Comparison of ENCODE assay signal across 24 cellular contexts in the genomic region with DNA sequence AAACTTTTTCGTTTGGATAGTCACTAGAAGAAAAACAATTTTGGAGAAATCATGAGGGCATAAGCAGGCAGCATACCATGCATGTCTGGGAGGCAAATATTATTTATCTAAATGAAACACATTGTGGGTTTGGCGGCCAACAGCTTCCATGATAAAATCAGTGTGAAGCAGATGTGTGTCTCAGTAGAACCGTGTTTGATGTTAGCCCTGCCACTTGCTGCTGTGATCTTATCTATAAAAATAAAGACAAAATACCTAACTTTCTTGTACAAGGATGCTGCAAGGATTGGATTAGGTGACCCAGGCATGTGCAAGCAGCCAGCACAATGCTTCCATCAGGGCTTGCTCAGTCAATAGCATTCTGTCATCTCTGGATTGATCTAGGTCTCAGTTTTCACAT.
"Had no signal": no experiment of that assay in that cellular context is flagged by ENCODE, and none has a peak within 500 bp of the region (broad histone marks: within the 10 kb centered on the region; RNA-seq: fewer than 3 reads in every experiment).

No MANE protein-coding gene starts in this region.

- H3K4me1 ChIP-seq: lower lobe of right lung, right atrium auricular region, right lobe of liver, tibial nerve, uterus had no signal

- H3K4me3 Mint-ChIP-seq: naive thymus-derived CD8-positive, alpha-beta T cell; stimulated activated effector memory CD8-positive, alpha-beta T cell treated with anti-CD3 and anti-CD28 coated beads, Interleukin-12 subunit alpha, Interleukin-12 subunit beta, amount 100 ng/mL, for 72 hours; stimulated activated naive CD8-positive, alpha-beta T cell treated with anti-CD3 and anti-CD28 coated beads, Interleukin-15, Interleukin-2, amounts not matched to agents 100 ng/mL and 50 ng/mL, for 24 hours; type B pancreatic cell had no signal

- H3K4me3 ChIP-seq: lower lobe of right lung, ovary, right atrium auricular region, right lobe of liver, smooth muscle cell, tibial nerve, uterus had no signal

- ATAC-seq: left cardiac atrium; left lobe of liver; left ventricle myocardium superior; lower lobe of right lung; naive thymus-derived CD8-positive, alpha-beta T cell; right lobe of liver; stimulated activated effector memory CD8-positive, alpha-beta T cell treated with anti-CD3 and anti-CD28 coated beads, Interleukin-12 subunit alpha, Interleukin-12 subunit beta, amount 100 ng/mL, for 72 hours had no signal

- H3K27me3 Mint-ChIP-seq: naive thymus-derived CD8-positive, alpha-beta T cell; stimulated activated naive CD8-positive, alpha-beta T cell treated with anti-CD3 and anti-CD28 coated beads, Interleukin-15, Interleukin-2, amounts not matched to agents 100 ng/mL and 50 ng/mL, for 24 hours had no signal

- H3K27ac ChIP-seq: lower lobe of right lung, ovary, right atrium auricular region, right lobe of liver, tibial nerve, uterus had no signal

- H3K27ac Mint-ChIP-seq: naive thymus-derived CD8-positive, alpha-beta T cell; progenitor cell of endocrine pancreas; stimulated activated effector memory CD8-positive, alpha-beta T cell treated with anti-CD3 and anti-CD28 coated beads, Interleukin-12 subunit alpha, Interleukin-12 subunit beta, amount 100 ng/mL, for 72 hours; stimulated activated naive CD8-positive, alpha-beta T cell treated with anti-CD3 and anti-CD28 coated beads, Interleukin-15, Interleukin-2, amounts not matched to agents 100 ng/mL and 50 ng/mL, for 24 hours; type B pancreatic cell had no signal

- H3K27me3 ChIP-seq: ovary, right atrium auricular region, right lobe of liver, tibial nerve, uterus had no signal

- H3K9me3 ChIP-seq: lower lobe of right lung, ovary, right atrium auricular region, right lobe of liver, tibial nerve, uterus had no signal

- DNase-seq: hypothalamus; kidney glomerular epithelial cell; left cardiac atrium; left ventricle myocardium superior; lower lobe of right lung; mammary epithelial cell; mesenchymal stem cell; naive thymus-derived CD8-positive, alpha-beta T cell; ovary; right lobe of liver; stimulated activated CD4-positive, alpha-beta T cell treated with anti-CD3 and anti-CD28 coated beads, Interleukin-1b, Interleukin-23, amount 100 ng/mL, for 48 hours; stimulated activated CD4-positive, alpha-beta T cell treated with anti-CD3 and anti-CD28 coated beads, Interleukin-2, amount 100 ng/mL, for 48 hours; stimulated activated CD4-positive, alpha-beta T cell treated with anti-CD3 and anti-CD28 coated beads, Interleukin-4, amount 100 ng/mL, for 4 hours; stimulated activated naive CD4-positive, alpha-beta T cell; substantia nigra; uterus had no signal

- H3K36me3 ChIP-seq: lower lobe of right lung, ovary, right atrium auricular region, right lobe of liver, tibial nerve, uterus had no signal

- H3K36me3 Mint-ChIP-seq: naive thymus-derived CD8-positive, alpha-beta T cell; stimulated activated effector memory CD8-positive, alpha-beta T cell treated with anti-CD3 and anti-CD28 coated beads, Interleukin-12 subunit alpha, Interleukin-12 subunit beta, amount 100 ng/mL, for 72 hours; type B pancreatic cell had no signal

- H3K9me3 Mint-ChIP-seq: stimulated activated effector memory CD8-positive, alpha-beta T cell treated with anti-CD3 and anti-CD28 coated beads, Interleukin-12 subunit alpha, Interleukin-12 subunit beta, amount 100 ng/mL, for 72 hours; type B pancreatic cell had no signal

- H3K4me1 Mint-ChIP-seq: naive thymus-derived CD8-positive, alpha-beta T cell; stimulated activated effector memory CD8-positive, alpha-beta T cell treated with anti-CD3 and anti-CD28 coated beads, Interleukin-12 subunit alpha, Interleukin-12 subunit beta, amount 100 ng/mL, for 72 hours had no signal

- H3K4me2 ChIP-seq: smooth muscle cell had no signal
